Comparison of ENCODE assay signal across 8 cellular contexts in genomic region chr10:63629363-63630084, GRCh38.
DNase-seq lines count a peak whose midpoint lies in the region; ATAC-seq and TF ChIP-seq lines count a peak whose summit lies in the region.

No MANE protein-coding gene starts in this region.

- peak overlapping the region; percentile 88 for H3K4me3 ChIP-seq in CD8-positive, alpha-beta memory T cell (ENCODE audit: low read length)
- peak overlapping the region; percentile 69 for H3K4me3 ChIP-seq in HL-60 (replicated peaks; ENCODE audit: insufficient read depth, low read length)
- peak overlapping the region; percentile 88 for H3K4me3 ChIP-seq in endodermal cell (ENCODE audit: low read length)

- CTCF ChIA-PET in CD8-positive, alpha-beta memory T cell (lab: Charles Lee): interaction anchor here (0.6 to 6.6 kb wide), 38 partner anchors 8 to 484 kb away, joined by 3 to 62 read pairs (median 4); no protein-coding TSS in a partner anchor

- ATAC-seq in GM19463 (IDR thresholded peaks at IDR 0.05; ENCODE audit: unreplicated experiment): peak; percentile 37

- peaks cover 10% of the 10 kb centered on the region for H3K4me1 ChIP-seq in CD8-positive, alpha-beta memory T cell (ENCODE audit: insufficient read depth, low read length)
- H3K4me1 ChIP-seq in endodermal cell (ENCODE audit: control insufficient read depth, insufficient read depth, low read length): peaks cover 11% of the 10 kb centered on the region

- 2% methylated on average over 15 to 24 of the region's 24 CpGs for WGBS in endodermal cell (ENCODE audit: insufficient coverage in 1 of 2, insufficient read length in 1 of 2), 2 experiments

- TF ChIP-seq CTCF in HL-60 (IDR thresholded peaks at IDR 0.05; ENCODE audit: insufficient read depth, low read length) (peak; percentile 82), endodermal cell (conservative IDR thresholded peaks at IDR 0.05) (peak; percentile 96)

- H3K9ac ChIP-seq in endodermal cell (ENCODE audit: extremely low read depth, low read length, poor library complexity, severe bottlenecking): peak overlapping the region; percentile 93

- peak overlapping the region; percentile 79 for H3K27ac ChIP-seq in CD8-positive, alpha-beta memory T cell (ENCODE audit: low read depth, low read length)
- H3K27ac ChIP-seq in HL-60 (replicated peaks) (peak overlapping the region; percentile 91), endodermal cell (ENCODE audit: low read depth, low read length) (peak overlapping the region; percentile 99)

- H3K9me3 Mint-ChIP-seq in CD8-positive, alpha-beta memory T cell: no peaks in the 10 kb centered on the region
- H3K9me3 Mint-ChIP-seq in endodermal cell: no peaks in the 10 kb centered on the region

- DNase-seq in CD8-positive, alpha-beta memory T cell: peak; percentile 54 to 83 (median 70)
- DNase-seq in HL-60 (ENCODE audit: low read depth in 1 of 2, low spot score in 1 of 2): peak in 1 of 2 experiments; percentile 92
- peak; percentile 66 for DNase-seq in NCI-H82 treated with DMSO at 0.1 percent for 48 hours (lab: John Stamatoyannopoulos, UW; ENCODE audit: unreplicated experiment)
- DNase-seq in activated CD8-positive, alpha-beta memory T cell treated with anti-CD3 and anti-CD28 coated beads, Interleukin-2, amount 50 U/mL, for 1 hour (ENCODE audit: extremely low read depth): peak; percentile 52
- DNase-seq in endodermal cell: peak; percentile 97
- DNase-seq in mesenteric fat pad (ENCODE audit: low spot score): peak; percentile 94
- DNase-seq in stimulated activated CD8-positive, alpha-beta memory T cell treated with anti-CD3 and anti-CD28 coated beads, Interleukin-15, amount 100 ng/mL, for 1 hour (ENCODE audit: low read depth): peak; percentile 63

- no peaks in the 10 kb centered on the region for H3K36me3 ChIP-seq in CD8-positive, alpha-beta memory T cell (ENCODE audit: insufficient read depth, low read length)
- no peaks in the 10 kb centered on the region for H3K36me3 ChIP-seq in endodermal cell (ENCODE audit: control insufficient read depth, insufficient read depth, low read length)

- no peaks in the 10 kb centered on the region for H3K27me3 ChIP-seq in CD8-positive, alpha-beta memory T cell (ENCODE audit: insufficient read depth, low read length, poor library complexity, severe bottlenecking)
- H3K27me3 ChIP-seq in HL-60 (ENCODE audit: insufficient read depth, poor library complexity, severe bottlenecking) (no peaks in the 10 kb centered on the region), endodermal cell (ENCODE audit: control insufficient read depth, insufficient read depth, low read length, poor library complexity, severe bottlenecking) (no peaks in the 10 kb centered on the region)

- H3K27ac Mint-ChIP-seq in CD8-positive, alpha-beta memory T cell: peak overlapping the region; percentile 62 to 91 (median 84)
- peak overlapping the region; percentile 98 for H3K27ac Mint-ChIP-seq in endodermal cell

- H3K4me3 Mint-ChIP-seq in CD8-positive, alpha-beta memory T cell: peak overlapping the region; percentile 88 to 97 (median 93)
- peak overlapping the region; percentile 75 for H3K4me3 Mint-ChIP-seq in endodermal cell

- POLR2A ChIA-PET in CD8-positive, alpha-beta memory T cell (lab: Charles Lee): interaction anchor here (0.6 to 2.2 kb wide), 13 partner anchors 13 to 823 kb away, joined by 3 to 8 read pairs (median 3); partner anchors contain the start of gene NRBF2

- H3K9me3 ChIP-seq in CD8-positive, alpha-beta memory T cell (ENCODE audit: low read length): no peaks in the 10 kb centered on the region
- H3K9me3 ChIP-seq in endodermal cell (ENCODE audit: control insufficient read depth, low read length): no peaks in the 10 kb centered on the region

- H3K4me1 Mint-ChIP-seq in CD8-positive, alpha-beta memory T cell: peaks cover 18 to 31% (median 29%) of the 10 kb centered on the region in 3 donors
- H3K4me1 Mint-ChIP-seq in endodermal cell: peaks cover 25% of the 10 kb centered on the region

- H3K27me3 Mint-ChIP-seq in CD8-positive, alpha-beta memory T cell: peaks cover 0 to 1% of the 10 kb centered on the region in 2 donors
- H3K27me3 Mint-ChIP-seq in endodermal cell (ENCODE audit: insufficient read depth): no peaks in the 10 kb centered on the region

- peaks cover 0 to 2% (median 0%) of the 10 kb centered on the region in 3 donors for H3K36me3 Mint-ChIP-seq in CD8-positive, alpha-beta memory T cell
- no peaks in the 10 kb centered on the region for H3K36me3 Mint-ChIP-seq in endodermal cell (ENCODE audit: low read depth)
